9 cellular contexts compared by ENCODE assay signal in genomic region chr3:99878005-99878404, GRCh38.
DNase-seq lines count a peak whose midpoint lies in the region; ATAC-seq lines count a peak whose summit lies in the region.
"Had no signal": no experiment of that assay in that cellular context is flagged by ENCODE, and none has a peak within 500 bp of the region (broad histone marks: within the 10 kb centered on the region; RNA-seq: fewer than 3 reads in every experiment).

No MANE protein-coding gene starts in this region.

- DNase-seq in dermis blood vessel endothelial cell (peak; percentile 79), NCI-H510A (lab: John Stamatoyannopoulos, UW) (no peak)
- peak in 1 of 2 donors; percentile 12 for DNase-seq in stimulated activated naive CD8-positive, alpha-beta T cell treated with anti-CD3 and anti-CD28 coated beads, Interleukin-15, amount 100 ng/mL, for 72 hours
- no peak for DNase-seq in activated CD4-positive, alpha-beta T cell treated with anti-CD3 and anti-CD28 coated beads, Interleukin-2, amount 50 U/mL, for 1 hour
- no peak for DNase-seq in stimulated activated CD4-positive, alpha-beta T cell treated with anti-CD3 and anti-CD28 coated beads, Interleukin-4, amount 100 ng/mL, for 1 hour

- H3K9me3 Mint-ChIP-seq in stimulated activated naive CD8-positive, alpha-beta T cell treated with anti-CD3 and anti-CD28 coated beads, Interleukin-15, amount 100 ng/mL, for 72 hours: no peaks in the 10 kb centered on the region
- H3K9me3 Mint-ChIP-seq: stimulated activated naive CD8-positive, alpha-beta T cell treated with anti-CD3 and anti-CD28 coated beads, Interleukin-15, Interleukin-2, amounts not matched to agents 100 ng/mL and 50 ng/mL, for 24 hours had no signal

- H3K27ac Mint-ChIP-seq in stimulated activated naive CD8-positive, alpha-beta T cell treated with anti-CD3 and anti-CD28 coated beads, Interleukin-15, amount 100 ng/mL, for 72 hours: no peak overlapping the region
- H3K27ac Mint-ChIP-seq: stimulated activated naive CD8-positive, alpha-beta T cell treated with anti-CD3 and anti-CD28 coated beads, Interleukin-15, Interleukin-2, amounts not matched to agents 100 ng/mL and 50 ng/mL, for 24 hours had no signal

- H3K4me3 Mint-ChIP-seq in stimulated activated naive CD8-positive, alpha-beta T cell treated with anti-CD3 and anti-CD28 coated beads, Interleukin-15, amount 100 ng/mL, for 72 hours: no peak overlapping the region
- H3K4me3 Mint-ChIP-seq: stimulated activated naive CD8-positive, alpha-beta T cell treated with anti-CD3 and anti-CD28 coated beads, Interleukin-15, Interleukin-2, amounts not matched to agents 100 ng/mL and 50 ng/mL, for 24 hours had no signal

- H3K4me1 Mint-ChIP-seq in stimulated activated naive CD8-positive, alpha-beta T cell treated with anti-CD3 and anti-CD28 coated beads, Interleukin-15, amount 100 ng/mL, for 72 hours: peaks cover 23% of the 10 kb centered on the region

- no peaks in the 10 kb centered on the region for H3K27me3 Mint-ChIP-seq in stimulated activated naive CD8-positive, alpha-beta T cell treated with anti-CD3 and anti-CD28 coated beads, Interleukin-15, amount 100 ng/mL, for 72 hours
- H3K27me3 Mint-ChIP-seq: stimulated activated naive CD8-positive, alpha-beta T cell treated with anti-CD3 and anti-CD28 coated beads, Interleukin-15, Interleukin-2, amounts not matched to agents 100 ng/mL and 50 ng/mL, for 24 hours had no signal

- ATAC-seq in GM19395 (IDR thresholded peaks at IDR 0.05; ENCODE audit: unreplicated experiment): peak; percentile 55
- ATAC-seq in HG03442 (IDR thresholded peaks at IDR 0.05; ENCODE audit: unreplicated experiment): peak; percentile 57
- peak; percentile 73 for ATAC-seq in stimulated activated naive CD8-positive, alpha-beta T cell treated with anti-CD3 and anti-CD28 coated beads, Interleukin-15, amount 100 ng/mL, for 72 hours
- ATAC-seq in HG02763 (IDR thresholded peaks at IDR 0.05; ENCODE audit: unreplicated experiment): no peak
